Comparison of ENCODE assay signal across 21 cellular contexts in the genomic region with DNA sequence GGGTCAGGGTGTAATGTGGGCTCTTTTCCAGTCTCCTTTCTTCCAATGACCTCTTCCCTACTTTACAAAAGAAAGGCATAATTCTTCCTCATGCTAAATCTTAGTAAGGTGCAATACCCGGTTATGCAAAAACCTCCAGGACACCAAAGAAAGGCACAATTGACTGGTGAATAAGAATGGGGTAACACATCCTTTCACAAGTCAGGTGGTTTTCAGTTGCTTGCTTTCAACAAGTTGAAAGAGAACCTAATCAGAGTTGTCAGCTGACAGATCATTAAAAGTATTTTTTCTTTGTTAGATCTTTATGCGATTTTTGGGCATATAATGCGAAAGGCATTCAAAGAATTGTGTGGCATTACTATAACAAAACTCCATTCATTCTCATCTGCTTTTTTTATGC. TPM values are rescaled to one million over a fixed set of nuclear protein-coding genes. Genes with fewer than 3 reads are reported as not detected.
A peak's percentile ranks its signal among the peaks of the same experiment; 100 is the strongest.
DNase-seq lines count a peak whose midpoint lies in the region; ATAC-seq and TF ChIP-seq lines count a peak whose summit lies in the region.
"Had no signal": no experiment of that assay in that cellular context is flagged by ENCODE, and none has a peak within 500 bp of the region (broad histone marks: within the 10 kb centered on the region; RNA-seq: fewer than 3 reads in every experiment).

No MANE protein-coding gene starts in this region.

- H3K36me3 Mint-ChIP-seq in activated naive CD8-positive, alpha-beta T cell treated with anti-CD3 and anti-CD28 coated beads for 36 hours, result peaks cover 24% of the 10 kb centered on the region
- peaks cover 24% of the 10 kb centered on the region for H3K36me3 Mint-ChIP-seq in activated naive CD8-positive, alpha-beta T cell treated with anti-CD3 and anti-CD28 coated beads, Interleukin-2, amount 50 U/mL, for 24 hours (ENCODE audit: low read depth)
- peaks cover 29% of the 10 kb centered on the region for H3K36me3 Mint-ChIP-seq in Caco-2 (ENCODE audit: insufficient read depth, unreplicated experiment)

- peaks cover 35% of the 10 kb centered on the region for H3K4me1 Mint-ChIP-seq in activated naive CD8-positive, alpha-beta T cell treated with anti-CD3 and anti-CD28 coated beads for 36 hours
- H3K4me1 Mint-ChIP-seq in activated naive CD8-positive, alpha-beta T cell treated with anti-CD3 and anti-CD28 coated beads, Interleukin-2, amount 50 U/mL, for 24 hours, result peaks cover 51% of the 10 kb centered on the region
- peaks cover 23% of the 10 kb centered on the region for H3K4me1 Mint-ChIP-seq in Caco-2 (ENCODE audit: low read depth, unreplicated experiment)

- H3K27me3 ChIP-seq in adipocyte (replicated peaks; ENCODE audit: control insufficient read depth, insufficient read depth, low read length), result no peaks in the 10 kb centered on the region
- H3K27me3 ChIP-seq in right cardiac atrium (ENCODE audit: control insufficient read depth, insufficient read depth), result no peaks in the 10 kb centered on the region
- no peaks in the 10 kb centered on the region for H3K27me3 ChIP-seq in Caco-2 (replicated peaks; ENCODE audit: control insufficient read depth, insufficient read depth, low read length)
- H3K27me3 ChIP-seq: hepatocyte, left lung, ovary had no signal

- H3K4me1 ChIP-seq in adipocyte (ENCODE audit: control insufficient read depth, insufficient read depth, low read length), result peaks cover 8% of the 10 kb centered on the region
- no peaks in the 10 kb centered on the region for H3K4me1 ChIP-seq in right cardiac atrium (ENCODE audit: control insufficient read depth, insufficient read depth, low read length)
- H3K4me1 ChIP-seq in Caco-2, result peaks cover 20% of the 10 kb centered on the region

- H3K36me3 ChIP-seq in adipocyte (ENCODE audit: control insufficient read depth, insufficient read depth, low read length, severe bottlenecking), result no peaks in the 10 kb centered on the region
- no peaks in the 10 kb centered on the region for H3K36me3 ChIP-seq in Caco-2 (ENCODE audit: control insufficient read depth, insufficient read depth, low read length)
- H3K36me3 ChIP-seq: ovary had no signal

- H3K27me3 Mint-ChIP-seq in activated naive CD8-positive, alpha-beta T cell treated with anti-CD3 and anti-CD28 coated beads for 36 hours, result peaks cover 4% of the 10 kb centered on the region
- H3K27me3 Mint-ChIP-seq in activated naive CD8-positive, alpha-beta T cell treated with anti-CD3 and anti-CD28 coated beads, Interleukin-2, amount 50 U/mL, for 24 hours, result no peaks in the 10 kb centered on the region
- no peaks in the 10 kb centered on the region for H3K27me3 Mint-ChIP-seq in Caco-2 (ENCODE audit: insufficient read depth, unreplicated experiment)
- H3K27me3 Mint-ChIP-seq: effector memory CD8-positive, alpha-beta T cell had no signal

- intact Hi-C loops in right cardiac atrium (cut with DNase I) (no loop called here), Caco-2 (cut with micrococcal nuclease; ENCODE audit: unreplicated experiment) (loop anchor here (2.0 kb wide), 1 partner anchor 69 kb away; no protein-coding TSS in a partner anchor)

- H3K9me3 Mint-ChIP-seq in activated naive CD8-positive, alpha-beta T cell treated with anti-CD3 and anti-CD28 coated beads for 36 hours, result peaks cover 3% of the 10 kb centered on the region
- no peaks in the 10 kb centered on the region for H3K9me3 Mint-ChIP-seq in activated naive CD8-positive, alpha-beta T cell treated with anti-CD3 and anti-CD28 coated beads, Interleukin-2, amount 50 U/mL, for 24 hours
- H3K9me3 Mint-ChIP-seq in Caco-2 (ENCODE audit: unreplicated experiment), result no peaks in the 10 kb centered on the region
- H3K9me3 Mint-ChIP-seq: effector memory CD8-positive, alpha-beta T cell had no signal

- H3K27ac ChIP-seq in right cardiac atrium (ENCODE audit: low read length), result no peak overlapping the region
- H3K27ac ChIP-seq: hepatocyte, left lung, ovary, PC-9 had no signal

- 79% methylated on average over 3 of the region's 3 CpGs for WGBS in right cardiac atrium

- H3K9me3 ChIP-seq in adipocyte (ENCODE audit: control insufficient read depth, low read length) (no peaks in the 10 kb centered on the region), right cardiac atrium (ENCODE audit: control insufficient read depth, low read length) (no peaks in the 10 kb centered on the region), Caco-2 (no peaks in the 10 kb centered on the region)
- H3K9me3 ChIP-seq: ovary had no signal

- POLR2A ChIA-PET in Caco-2 (lab: Charles Lee), result no interaction called here

- no peak for ATAC-seq in activated naive CD8-positive, alpha-beta T cell treated with anti-CD3 and anti-CD28 coated beads, Interleukin-2, amount 50 U/mL, for 24 hours
- ATAC-seq in HG03432 (IDR thresholded peaks at IDR 0.05; ENCODE audit: unreplicated experiment), result no peak
- no peak for ATAC-seq in right cardiac atrium
- ATAC-seq: effector memory CD8-positive, alpha-beta T cell; left lung had no signal

- CTCF ChIA-PET in Caco-2 (lab: Charles Lee), result no interaction called here

- no TSS peak for BruUV-seq in Caco-2 (replicated peaks; lab: Mats Ljungman, UMichigan)

- H3K4me3 Mint-ChIP-seq in activated naive CD8-positive, alpha-beta T cell treated with anti-CD3 and anti-CD28 coated beads for 36 hours, result no peak overlapping the region
- no peak overlapping the region for H3K4me3 Mint-ChIP-seq in activated naive CD8-positive, alpha-beta T cell treated with anti-CD3 and anti-CD28 coated beads, Interleukin-2, amount 50 U/mL, for 24 hours
- no peak overlapping the region for H3K4me3 Mint-ChIP-seq in Caco-2 (ENCODE audit: unreplicated experiment)

- peak overlapping the region; percentile 17 for H3K27ac Mint-ChIP-seq in activated naive CD8-positive, alpha-beta T cell treated with anti-CD3 and anti-CD28 coated beads for 36 hours
- no peak overlapping the region for H3K27ac Mint-ChIP-seq in activated naive CD8-positive, alpha-beta T cell treated with anti-CD3 and anti-CD28 coated beads, Interleukin-2, amount 50 U/mL, for 24 hours
- no peak overlapping the region for H3K27ac Mint-ChIP-seq in Caco-2 (ENCODE audit: unreplicated experiment)

- TF ChIP-seq CTCF in Caco-2 (IDR thresholded peaks at IDR 0.05; ENCODE audit: insufficient read depth in 1 of 2, low read depth in 1 of 2, low read length in 1 of 2, severe bottlenecking in 1 of 2, unreplicated experiment in 1 of 2), result no peak

- H3K4me3 ChIP-seq in adipocyte (ENCODE audit: low read length), result no peak overlapping the region
- H3K4me3 ChIP-seq in right cardiac atrium (ENCODE audit: low read length), result no peak overlapping the region
- H3K4me3 ChIP-seq in Caco-2 (ENCODE audit: low read depth, low read length), result no peak overlapping the region
- H3K4me3 ChIP-seq: hepatocyte, left lung, ovary, PC-9 had no signal

- no peak for DNase-seq in activated naive CD8-positive, alpha-beta T cell treated with anti-CD3 and anti-CD28 coated beads for 36 hours
- no peak for DNase-seq in activated naive CD8-positive, alpha-beta T cell treated with anti-CD3 and anti-CD28 coated beads, Interleukin-2, amount 50 U/mL, for 24 hours
- DNase-seq in adipocyte (ENCODE audit: low read depth) (peak; percentile 13), iPS-NIHi11 (ENCODE audit: low spot score) (peak; percentile 55), Kasumi-1 (lab: John Stamatoyannopoulos, UW) (no peak), right cardiac atrium (no peak), Caco-2 (no peak)
- DNase-seq: activated CD4-positive, alpha-beta T cell treated with anti-CD3 and anti-CD28 coated beads, Interleukin-2, amount 50 U/mL, for 1 hour; activated T-cell treated with anti-CD3 and anti-CD28 coated beads for 4 hours; caudate nucleus; effector memory CD8-positive, alpha-beta T cell; KG1; left lung; NCI-H69; ovary; PC-9; stimulated activated CD4-positive, alpha-beta T cell treated with anti-CD3 and anti-CD28 coated beads, Interleukin-4, amount 100 ng/mL, for 4 hours; stimulated activated CD8-positive, alpha-beta memory T cell treated with anti-CD3 and anti-CD28 coated beads, Interleukin-4, amount 100 ng/mL, for 48 hours; substantia nigra had no signal

- no peak overlapping the region for H3K9ac ChIP-seq in adipocyte (ENCODE audit: low read length)

RNA-seq across cellular contexts. Expression of a gene that starts 1.3 kb away (rescaled TPM):
- total RNA-seq in activated naive CD8-positive, alpha-beta T cell treated with anti-CD3 and anti-CD28 coated beads for 36 hours, result 10 to 100 TPM; 60.3 to 60.7 TPM
- total RNA-seq in right cardiac atrium (10 to 100 TPM; 30.7 to 35.3 (median 34.4) TPM), Caco-2 (2022) (68.0 and 76.5 TPM in 2 replicates)
- polyA plus RNA-seq in right cardiac atrium, result 11.9 TPM

Comparison
In these comparisons a context has a peak if more than half of its experiments do, and no peak if none do; other contexts are left out.
1. DNase-seq: peak in adipocyte (single experiment) and iPS-NIHi11 (single experiment); none in activated naive CD8-positive, alpha-beta T cell treated with anti-CD3 and anti-CD28 coated beads for 36 hours (single experiment), activated naive CD8-positive, alpha-beta T cell treated with anti-CD3 and anti-CD28 coated beads, Interleukin-2, amount 50 U/mL, for 24 hours (single experiment), Kasumi-1 (0 of 2), right cardiac atrium (0 of 3) and Caco-2 (0 of 2).